In genomic region chr17:503449-503700, GRCh38 we compare ENCODE assay signal across 17 cellular contexts. TPM values are rescaled to one million over a fixed set of nuclear protein-coding genes. Genes with fewer than 3 reads are reported as not detected.
A peak's percentile ranks its signal among the peaks of the same experiment; 100 is the strongest.
DNase-seq lines count a peak whose midpoint lies in the region; ATAC-seq and TF ChIP-seq lines count a peak whose summit lies in the region.
"Had no signal": no experiment of that assay in that cellular context is flagged by ENCODE, and none has a peak within 500 bp of the region (broad histone marks: within the 10 kb centered on the region; RNA-seq: fewer than 3 reads in every experiment).

No MANE protein-coding gene starts in this region.

- H3K4me3 ChIP-seq in SU-DHL-6 (ENCODE audit: insufficient read depth, low read length, poor library complexity, severe bottlenecking) = peak overlapping the region; percentile 57
- H3K4me3 ChIP-seq in choroid plexus epithelial cell (ENCODE audit: low read depth, low read length) = peak overlapping the region; percentile 58
- peak overlapping the region in 4 of 7 experiments; percentile 3 to 41 (median 24) for H3K4me3 ChIP-seq in skin epidermis
- peak overlapping the region in 9 of 59 donors; percentile 7 to 63 (median 41) for H3K4me3 ChIP-seq in dorsolateral prefrontal cortex
- H3K4me3 ChIP-seq: suprapubic skin had no signal

- CTCF ChIA-PET in activated naive CD4-positive, alpha-beta T cell treated with anti-CD3 and anti-CD28 coated beads for 36 hours (lab: Charles Lee) = interaction anchor here (0.7 to 1.4 kb wide), 2 partner anchors 91 to 1597 kb away, joined by 3 to 4 read pairs; no protein-coding TSS in a partner anchor

- no peaks in the 10 kb centered on the region for H3K36me3 Mint-ChIP-seq in activated naive CD4-positive, alpha-beta T cell treated with anti-CD3 and anti-CD28 coated beads for 36 hours (ENCODE audit: low read depth)
- H3K36me3 Mint-ChIP-seq: WTC11 had no signal

- H4K20me1 ChIP-seq in SU-DHL-6 (ENCODE audit: low read depth, low read length) = no peaks in the 10 kb centered on the region

- no peaks in the 10 kb centered on the region for H3K9me2 ChIP-seq in SU-DHL-6 (replicated peaks; ENCODE audit: insufficient read depth, low read length)

- DNase-seq in activated naive CD4-positive, alpha-beta T cell treated with anti-CD3 and anti-CD28 coated beads for 36 hours = no peak
- no peak for DNase-seq in activated naive CD4-positive, alpha-beta T cell treated with Interleukin-2 at 50 U/mL for 16 hours
- no peak for DNase-seq in choroid plexus epithelial cell (ENCODE audit: low read depth)
- no peak for DNase-seq in dorsolateral prefrontal cortex
- DNase-seq in nucleus accumbens (lab: John Stamatoyannopoulos, UW) = no peak
- DNase-seq: activated CD8-positive, alpha-beta memory T cell treated with anti-CD3 and anti-CD28 coated beads, Interleukin-2, amount 50 U/mL, for 4 hours; anterior cingulate cortex; cerebellar nuclear complex; COR-L47; foreskin fibroblast; NCI-H187; stimulated activated CD4-positive, alpha-beta T cell treated with anti-CD3 and anti-CD28 coated beads, Interleukin-2, amount 100 ng/mL, for 48 hours had no signal

- peaks cover 11% of the 10 kb centered on the region for H3F3A ChIP-seq in SU-DHL-6 (ENCODE audit: insufficient read depth)

- H3K4me3 Mint-ChIP-seq in activated naive CD4-positive, alpha-beta T cell treated with anti-CD3 and anti-CD28 coated beads for 36 hours = peak overlapping the region; percentile 48
- H3K4me3 Mint-ChIP-seq: WTC11 had no signal

- no peaks in the 10 kb centered on the region for H3K79me2 ChIP-seq in SU-DHL-6 (ENCODE audit: insufficient read depth, low read length)

- H3K27me3 ChIP-seq in SU-DHL-6 (ENCODE audit: low read length) = no peaks in the 10 kb centered on the region
- no peaks in the 10 kb centered on the region for H3K27me3 ChIP-seq in dorsolateral prefrontal cortex

- no peaks in the 10 kb centered on the region for H3K27me3 Mint-ChIP-seq in activated naive CD4-positive, alpha-beta T cell treated with anti-CD3 and anti-CD28 coated beads for 36 hours (ENCODE audit: low read depth)

- H3K9me3 Mint-ChIP-seq in activated naive CD4-positive, alpha-beta T cell treated with anti-CD3 and anti-CD28 coated beads for 36 hours = no peaks in the 10 kb centered on the region

- H3K4me1 Mint-ChIP-seq in activated naive CD4-positive, alpha-beta T cell treated with anti-CD3 and anti-CD28 coated beads for 36 hours (ENCODE audit: low read depth) = peaks cover 16% of the 10 kb centered on the region
- H3K4me1 Mint-ChIP-seq: WTC11 had no signal

- H2AFZ ChIP-seq in SU-DHL-6 (ENCODE audit: low read depth, low read length, severe bottlenecking) = peak overlapping the region; percentile 10

- peak overlapping the region; percentile 49 for H3K9ac ChIP-seq in SU-DHL-6 (ENCODE audit: low read length)

- TF ChIP-seq CTCF in SU-DHL-6 (IDR thresholded peaks at IDR 0.05; ENCODE audit: insufficient read depth, low read length, poor library complexity, severe bottlenecking) (no peak), choroid plexus epithelial cell (conservative IDR thresholded peaks at IDR 0.05; ENCODE audit: low read depth, low read length) (no peak), dorsolateral prefrontal cortex (IDR thresholded peaks at IDR 0.05 in 54 of 56, conservative IDR thresholded peaks at IDR 0.05 in 2 of 56; ENCODE audit: low read depth in 1 of 56, partially characterized antibody in 56 of 56) (no peak)

- no peaks in the 10 kb centered on the region for H3K9me3 ChIP-seq in SU-DHL-6 (ENCODE audit: insufficient read depth, low read length)
- H3K9me3 ChIP-seq: suprapubic skin had no signal

- H3K27ac Mint-ChIP-seq in activated naive CD4-positive, alpha-beta T cell treated with anti-CD3 and anti-CD28 coated beads for 36 hours = peak overlapping the region; percentile 64
- H3K27ac Mint-ChIP-seq: WTC11 had no signal

- peak overlapping the region; percentile 89 for H3K4me2 ChIP-seq in SU-DHL-6 (ENCODE audit: low read depth, low read length, poor library complexity, severe bottlenecking)

- no peak for ATAC-seq in GM21515 (IDR thresholded peaks at IDR 0.05; ENCODE audit: unreplicated experiment)
- ATAC-seq: WTC11 had no signal

- no peaks in the 10 kb centered on the region for H3K36me3 ChIP-seq in SU-DHL-6 (ENCODE audit: low read length)
- H3K36me3 ChIP-seq: suprapubic skin had no signal

- H3K27ac ChIP-seq in SU-DHL-6 (ENCODE audit: low read depth, low read length) (peak overlapping the region; percentile 62), skin epidermis (peak overlapping the region in 8 of 21 experiments; percentile 23 to 77 (median 54)), dorsolateral prefrontal cortex (peak overlapping the region in 3 of 59 donors; percentile 61 to 91 (median 82))
- H3K27ac ChIP-seq: suprapubic skin had no signal

- intact Hi-C loops in activated naive CD4-positive, alpha-beta T cell treated with anti-CD3 and anti-CD28 coated beads for 36 hours (cut with micrococcal nuclease) = no loop called here
- intact Hi-C loops in dorsolateral prefrontal cortex (cut with DNase I) = no loop called here

RNA-seq across cellular contexts. Expression of gene RFLNB, which starts 57.6 kb away (rescaled TPM):
- total RNA-seq in activated naive CD4-positive, alpha-beta T cell treated with anti-CD3 and anti-CD28 coated beads for 36 hours = 10 to 100 TPM; 34.3 to 35.6 TPM
- total RNA-seq in dorsolateral prefrontal cortex = 10 to 100 TPM in 19 of 120 experiments, 1 to 10 TPM in 101; 2.4 to 18.7 (median 7.0) TPM
